Comparison of ENCODE assay signal across 8 cellular contexts in the genomic region with DNA sequence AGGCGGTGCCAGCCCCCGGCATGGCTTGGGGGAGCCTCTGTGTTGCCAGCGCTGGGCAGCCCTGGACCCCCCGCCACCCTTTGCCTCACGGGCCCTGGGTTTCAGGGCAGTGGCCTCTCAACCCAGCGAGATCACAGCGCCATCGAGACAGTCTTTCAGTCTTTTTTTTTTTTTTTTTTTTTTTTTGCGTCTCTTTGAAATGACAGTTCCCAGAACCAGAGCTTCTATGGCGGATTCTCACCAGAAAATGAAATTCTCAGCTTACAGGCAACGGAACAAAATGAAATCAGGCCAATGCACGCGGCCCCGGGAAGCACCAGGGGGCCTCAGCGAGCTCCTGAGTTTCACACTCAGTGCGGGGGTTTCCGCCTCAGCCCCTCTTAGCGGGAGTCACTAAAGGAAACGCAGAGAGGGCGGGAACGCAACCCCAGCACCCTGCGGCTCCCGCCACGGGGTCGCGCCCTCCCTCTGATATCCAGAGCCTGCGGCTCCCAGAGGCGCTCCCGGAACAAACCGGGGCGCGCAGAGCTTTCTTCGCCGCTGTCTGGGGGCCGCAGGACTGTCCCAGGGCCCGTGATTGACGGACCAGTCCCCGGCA. TPM values are rescaled to one million over a fixed set of nuclear protein-coding genes. Genes with fewer than 3 reads are reported as not detected.
DNase-seq lines count a peak whose midpoint lies in the region; ATAC-seq, FAIRE-seq and TF ChIP-seq lines count a peak whose summit lies in the region.

No MANE protein-coding gene starts in this region.

- peak overlapping the region; percentile 33 for H3K4me3 ChIP-seq in HL-60 (replicated peaks; ENCODE audit: insufficient read depth, low read length)
- H3K4me3 ChIP-seq in neuron (ENCODE audit: low read length), result peak overlapping the region; percentile 28
- peak overlapping the region; percentile 71 to 74 for H3K4me3 ChIP-seq in stomach smooth muscle (ENCODE audit: low read length in 2 of 2)

- H3K27me3 ChIP-seq in HL-60 (ENCODE audit: insufficient read depth, poor library complexity, severe bottlenecking) (peaks cover 33% of the 10 kb centered on the region), foreskin keratinocyte (peaks cover 26% of the 10 kb centered on the region), neuron (ENCODE audit: insufficient read depth, low read length) (peaks cover 7% of the 10 kb centered on the region), stomach smooth muscle (ENCODE audit: control insufficient read depth in 1 of 2, insufficient read depth in 2 of 2, low read length in 2 of 2) (no peaks in the 10 kb centered on the region)

- DNase-seq in D721Med (ENCODE audit: insufficient read length, low spot score) (peak; percentile 37), HL-60 (ENCODE audit: low read depth in 1 of 2, low spot score in 1 of 2) (no peak), RPMI7951 (ENCODE audit: low read depth) (peak; percentile 87), activated gamma-delta T cell treated with Interleukin-2 at 50 U/mL for 16 hours (peak; percentile 78), foreskin keratinocyte (peak in 1 of 2 donors; percentile 36), NCI-H2107 treated with DMSO at 0.1 percent for 48 hours (lab: John Stamatoyannopoulos, UW; ENCODE audit: unreplicated experiment) (no peak)

- no peak overlapping the region for H2AFZ ChIP-seq in neuron (ENCODE audit: low read depth, low read length)

- H3K36me3 ChIP-seq in neuron (ENCODE audit: insufficient read depth, low read length) (no peaks in the 10 kb centered on the region), stomach smooth muscle (ENCODE audit: control insufficient read depth in 2 of 2, insufficient read depth in 2 of 2, low read length in 2 of 2) (no peaks in the 10 kb centered on the region)

- peak overlapping the region; percentile 83 to 84 for H3K9ac ChIP-seq in stomach smooth muscle (ENCODE audit: low read length in 2 of 2)

- H3K4me1 ChIP-seq in foreskin keratinocyte (peaks cover 4% of the 10 kb centered on the region), neuron (ENCODE audit: insufficient read depth, low read length) (peaks cover 21% of the 10 kb centered on the region), stomach smooth muscle (ENCODE audit: control insufficient read depth, insufficient read depth, low read length) (peaks cover 61% of the 10 kb centered on the region)

- TF ChIP-seq CTCF in D721Med (IDR thresholded peaks at IDR 0.05; ENCODE audit: insufficient read depth, missing control alignments) (peak; percentile 48), HL-60 (IDR thresholded peaks at IDR 0.05; ENCODE audit: insufficient read depth, low read length) (peak; percentile 44), foreskin keratinocyte (conservative IDR thresholded peaks at IDR 0.05) (peak; percentile 75)

- no peak for FAIRE-seq in D721Med (lab: Jason Lieb, UNC)

- H3K9me3 ChIP-seq in neuron (ENCODE audit: low read length) (no peaks in the 10 kb centered on the region), stomach smooth muscle (ENCODE audit: control insufficient read depth in 2 of 2, low read length in 2 of 2) (no peaks in the 10 kb centered on the region)

- H3K27ac ChIP-seq in HL-60 (replicated peaks) (no peak overlapping the region), foreskin keratinocyte (no peak overlapping the region), stomach smooth muscle (ENCODE audit: low read length) (peak overlapping the region; percentile 96)

- peak; percentile 47 for ATAC-seq in foreskin keratinocyte

RNA-seq across cellular contexts. Expression of a gene that starts 8.0 kb away (rescaled TPM):
- total RNA-seq in RPMI7951 (2014; rRNA removed; shearing (Covaris generic)), result 760 and 970 TPM in 2 replicates
- total RNA-seq in foreskin keratinocyte, result 2.2 and 3.2 TPM in 2 replicates
- 2.0 and 3.3 TPM in 2 replicates for polyA plus RNA-seq in foreskin keratinocyte

Comparison
In these comparisons a context has a peak if more than half of its experiments do, and no peak if none do; other contexts are left out.
1. DNase-seq: peak in D721Med (single experiment), RPMI7951 (single experiment) and activated gamma-delta T cell treated with Interleukin-2 at 50 U/mL for 16 hours (single experiment); none in HL-60 (0 of 2) and NCI-H2107 treated with DMSO at 0.1 percent for 48 hours (single experiment).
2. RNA of a gene that starts 8.0 kb away (total RNA-seq): 760 to 970 TPM in RPMI7951; 2.2 to 3.2 TPM in foreskin keratinocyte; every median in the first group is over 100 times any median in the second.
3. Peak in every context shown above with its lines, with median percentiles within 50 percentile points of each other: CTCF ChIP-seq and H3K4me3 ChIP-seq.